Comparison of ENCODE assay signal across 13 cellular contexts in the genomic region with DNA sequence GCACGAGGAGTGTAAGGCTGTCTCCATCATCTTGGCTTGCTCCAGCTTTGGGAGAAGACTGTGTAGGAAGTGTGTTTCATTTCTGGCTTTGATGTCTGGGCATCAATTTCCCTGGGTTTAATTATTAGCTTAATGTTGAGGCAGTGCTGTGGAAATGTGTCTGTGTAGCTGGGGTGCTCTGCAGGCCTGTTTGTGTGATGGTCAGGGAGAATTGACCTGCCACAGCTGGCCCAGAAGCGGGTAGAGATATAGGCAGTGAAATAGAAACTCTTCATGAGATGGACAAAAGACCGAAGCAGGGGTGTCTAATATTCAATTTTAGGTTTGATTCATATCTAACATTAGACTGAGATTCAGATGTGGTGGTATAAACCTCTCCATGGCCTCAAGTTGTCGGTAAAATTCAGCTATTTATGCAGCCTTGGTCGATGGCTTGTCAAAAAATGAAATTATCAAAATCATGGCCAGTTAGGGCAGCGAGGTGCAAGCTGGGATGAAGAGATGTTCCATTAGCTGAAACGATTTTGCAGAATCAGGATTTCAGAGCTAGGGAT.
"Had no signal": no experiment of that assay in that cellular context is flagged by ENCODE, and none has a peak within 500 bp of the region (broad histone marks: within the 10 kb centered on the region; RNA-seq: fewer than 3 reads in every experiment).

No MANE protein-coding gene starts in this region.

- DNase-seq: activated CD4-positive, alpha-beta T cell treated with anti-CD3 and anti-CD28 coated beads, Interleukin-2, amount 50 U/mL, for 4 hours; activated CD4-positive, CD25-positive, alpha-beta regulatory T cell treated with anti-CD3 and anti-CD28 coated beads, Interleukin-2, amount 50 U/mL, for 72 hours; activated CD8-positive, alpha-beta memory T cell treated with anti-CD3 and anti-CD28 coated beads, Interleukin-2, amount 50 U/mL, for 48 hours; activated naive CD4-positive, alpha-beta T cell treated with Interleukin-2 at 50 U/mL for 16 hours; activated naive CD8-positive, alpha-beta T cell treated with anti-CD3 and anti-CD28 coated beads, Interleukin-2, amount 50 U/mL, for 24 hours; effector CD4-positive, alpha-beta T cell; hippocampal formation; kidney glomerular epithelial cell; mucosa of descending colon; naive thymus-derived CD8-positive, alpha-beta T cell; stimulated activated CD4-positive, alpha-beta T cell treated with anti-CD3 and anti-CD28 coated beads, Interleukin-1b, Interleukin-23, amount 100 ng/mL, for 48 hours had no signal

- H3K36me3 ChIP-seq: colonic mucosa had no signal

- H3K27me3 ChIP-seq: colonic mucosa had no signal

- ATAC-seq: activated naive CD8-positive, alpha-beta T cell treated with anti-CD3 and anti-CD28 coated beads, Interleukin-2, amount 50 U/mL, for 24 hours; naive thymus-derived CD8-positive, alpha-beta T cell; stimulated activated memory B cell treated with anti-CD40 and anti-IgM and Interleukin-4, amounts not matched to agents 10 μg/mL and 1 μg/mL and 100 μg/mL, for 72 hours had no signal

- H3K4me3 ChIP-seq: colonic mucosa, mucosa of descending colon had no signal

- H3K4me1 ChIP-seq: colonic mucosa had no signal

- H3K9me3 ChIP-seq: colonic mucosa had no signal

- H3K27ac ChIP-seq: colonic mucosa had no signal
